1 cellular context compared by ENCODE assay signal in the genomic region with DNA sequence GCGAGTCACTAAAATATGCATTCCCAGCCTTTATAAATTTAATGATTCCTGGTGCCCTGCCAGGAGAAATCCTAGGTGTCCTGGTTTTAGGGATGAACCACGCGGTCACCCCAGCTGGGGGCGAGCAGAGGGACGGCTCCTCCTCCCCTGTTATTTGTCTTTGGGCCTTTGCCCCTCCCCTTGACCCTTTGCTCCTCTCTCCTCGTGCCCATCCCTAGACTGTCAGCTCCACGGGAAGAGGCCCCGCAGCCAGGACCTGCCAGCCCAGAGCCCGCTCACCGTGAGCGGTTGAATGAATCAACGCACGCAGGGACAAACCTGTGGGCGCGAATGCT.
TF ChIP-seq lines count a peak whose summit lies in the region.

No MANE protein-coding gene starts in this region.

TF ChIP-seq in WTC11, 78 proteins besides CTCF, POLR2A, EP300 and RAD21 (continued from another document):
- TF ChIP-seq, protein P1, sequence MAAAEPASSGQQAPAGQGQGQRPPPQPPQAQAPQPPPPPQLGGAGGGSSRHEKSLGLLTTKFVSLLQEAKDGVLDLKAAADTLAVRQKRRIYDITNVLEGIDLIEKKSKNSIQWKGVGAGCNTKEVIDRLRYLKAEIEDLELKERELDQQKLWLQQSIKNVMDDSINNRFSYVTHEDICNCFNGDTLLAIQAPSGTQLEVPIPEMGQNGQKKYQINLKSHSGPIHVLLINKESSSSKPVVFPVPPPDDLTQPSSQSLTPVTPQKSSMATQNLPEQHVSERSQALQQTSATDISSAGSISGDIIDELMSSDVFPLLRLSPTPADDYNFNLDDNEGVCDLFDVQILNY (CRISPR knock-in tag; IDR thresholded peaks at IDR 0.05), result no peak
- no peak for TF ChIP-seq SOX15 (CRISPR knock-in tag; IDR thresholded peaks at IDR 0.05)
- no peak for TF ChIP-seq FOXP1 (CRISPR knock-in tag; IDR thresholded peaks at IDR 0.05; ENCODE audit: borderline replicate concordance)
- TF ChIP-seq, protein P2, sequence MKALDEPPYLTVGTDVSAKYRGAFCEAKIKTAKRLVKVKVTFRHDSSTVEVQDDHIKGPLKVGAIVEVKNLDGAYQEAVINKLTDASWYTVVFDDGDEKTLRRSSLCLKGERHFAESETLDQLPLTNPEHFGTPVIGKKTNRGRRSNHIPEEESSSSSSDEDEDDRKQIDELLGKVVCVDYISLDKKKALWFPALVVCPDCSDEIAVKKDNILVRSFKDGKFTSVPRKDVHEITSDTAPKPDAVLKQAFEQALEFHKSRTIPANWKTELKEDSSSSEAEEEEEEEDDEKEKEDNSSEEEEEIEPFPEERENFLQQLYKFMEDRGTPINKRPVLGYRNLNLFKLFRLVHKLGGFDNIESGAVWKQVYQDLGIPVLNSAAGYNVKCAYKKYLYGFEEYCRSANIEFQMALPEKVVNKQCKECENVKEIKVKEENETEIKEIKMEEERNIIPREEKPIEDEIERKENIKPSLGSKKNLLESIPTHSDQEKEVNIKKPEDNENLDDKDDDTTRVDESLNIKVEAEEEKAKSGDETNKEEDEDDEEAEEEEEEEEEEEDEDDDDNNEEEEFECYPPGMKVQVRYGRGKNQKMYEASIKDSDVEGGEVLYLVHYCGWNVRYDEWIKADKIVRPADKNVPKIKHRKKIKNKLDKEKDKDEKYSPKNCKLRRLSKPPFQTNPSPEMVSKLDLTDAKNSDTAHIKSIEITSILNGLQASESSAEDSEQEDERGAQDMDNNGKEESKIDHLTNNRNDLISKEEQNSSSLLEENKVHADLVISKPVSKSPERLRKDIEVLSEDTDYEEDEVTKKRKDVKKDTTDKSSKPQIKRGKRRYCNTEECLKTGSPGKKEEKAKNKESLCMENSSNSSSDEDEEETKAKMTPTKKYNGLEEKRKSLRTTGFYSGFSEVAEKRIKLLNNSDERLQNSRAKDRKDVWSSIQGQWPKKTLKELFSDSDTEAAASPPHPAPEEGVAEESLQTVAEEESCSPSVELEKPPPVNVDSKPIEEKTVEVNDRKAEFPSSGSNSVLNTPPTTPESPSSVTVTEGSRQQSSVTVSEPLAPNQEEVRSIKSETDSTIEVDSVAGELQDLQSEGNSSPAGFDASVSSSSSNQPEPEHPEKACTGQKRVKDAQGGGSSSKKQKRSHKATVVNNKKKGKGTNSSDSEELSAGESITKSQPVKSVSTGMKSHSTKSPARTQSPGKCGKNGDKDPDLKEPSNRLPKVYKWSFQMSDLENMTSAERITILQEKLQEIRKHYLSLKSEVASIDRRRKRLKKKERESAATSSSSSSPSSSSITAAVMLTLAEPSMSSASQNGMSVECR (CRISPR knock-in tag; IDR thresholded peaks at IDR 0.05; ENCODE audit: borderline replicate concordance), result no peak
